Comparison of ENCODE assay signal across 8 cellular contexts in the genomic region with DNA sequence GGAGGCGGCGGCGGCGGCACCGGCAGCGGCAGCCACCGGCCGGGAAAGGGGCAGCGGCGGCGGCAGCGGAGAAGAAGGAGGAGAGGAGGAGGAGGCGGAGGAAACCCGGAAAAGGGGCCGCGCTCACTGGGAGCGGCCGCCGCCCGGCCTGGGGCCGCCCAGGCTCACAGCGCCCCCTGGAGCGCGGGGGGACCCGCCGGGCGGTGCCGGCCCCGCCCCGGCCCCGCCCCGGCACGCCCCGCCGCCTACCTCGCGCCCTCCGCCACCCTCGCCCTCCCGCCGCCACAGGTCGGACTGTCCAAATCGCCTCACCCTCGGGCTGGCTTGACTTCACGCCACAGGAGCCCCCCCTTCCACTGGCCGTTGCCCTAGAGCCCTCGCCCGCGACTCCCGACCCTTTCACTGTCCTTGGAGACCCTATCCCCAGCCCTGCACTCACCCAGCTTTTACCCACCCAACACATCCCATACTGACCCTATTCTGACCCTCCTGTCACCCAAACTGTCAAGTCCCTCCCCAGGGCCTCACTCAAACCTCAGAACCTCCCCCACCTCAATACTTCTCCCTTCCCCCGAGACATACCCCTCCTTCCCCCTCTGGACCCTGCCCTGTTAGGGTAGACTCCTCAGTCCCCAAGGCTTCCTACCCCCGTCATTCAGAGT. TPM values are rescaled to one million over a fixed set of nuclear protein-coding genes. Genes with fewer than 3 reads are reported as not detected.
DNase-seq lines count a peak whose midpoint lies in the region; ATAC-seq and TF ChIP-seq lines count a peak whose summit lies in the region.

A gene (minus strand): TSS at position 85 of the 662 bp plus-strand sequence. CDS start 370 bp downstream, outside the sequence.

- peak within 1 kb of the TSS; percentile 82 to 98 (median 92) for H3K4me3 Mint-ChIP-seq in IgD-negative memory B cell

- H3K4me1 Mint-ChIP-seq in IgD-negative memory B cell = peaks cover 16 to 35% (median 25%) of the 10 kb centered on the region in 3 donors

- H3K36me3 Mint-ChIP-seq in IgD-negative memory B cell = no peaks in the 10 kb centered on the region

- H3K36me3 ChIP-seq in SJSA1 (peaks cover 33% of the 10 kb centered on the region), neutrophil (no peaks in the 10 kb centered on the region)

- TF ChIP-seq CTCF in neutrophil (IDR thresholded peaks at IDR 0.05) = no peak
- no peak for TF ChIP-seq CTCF in subcutaneous adipose tissue (IDR thresholded peaks at IDR 0.05; ENCODE audit: low read depth)

- ATAC-seq in GM21528 (IDR thresholded peaks at IDR 0.05; ENCODE audit: low FRiP score, unreplicated experiment) = peak; percentile 70

- H3K27me3 ChIP-seq in SJSA1 (replicated peaks) (peaks cover 15% of the 10 kb centered on the region), neutrophil (peaks cover 48% of the 10 kb centered on the region)

- H3K4me3 ChIP-seq in SJSA1 (peak within 1 kb of the TSS; percentile 53), neutrophil (ENCODE audit: low read depth in 1 of 2, low read length in 1 of 2) (peak within 1 kb of the TSS; percentile 52 to 66)

- DNase-seq in DMS153 treated with DMSO at 0.1 percent for 48 hours (lab: John Stamatoyannopoulos, UW; ENCODE audit: unreplicated experiment) = peak; percentile 47
- DNase-seq in SJSA1 (ENCODE audit: low read depth in 1 of 2, low spot score in 2 of 2) = peak; percentile 32 to 77
- peak; percentile 23 to 70 (median 45) for DNase-seq in activated naive CD4-positive, alpha-beta T cell (lab: John Stamatoyannopoulos, UW)
- DNase-seq in foreskin melanocyte = peak; percentile 45

- peaks cover 3% of the 10 kb centered on the region for H3K27me3 Mint-ChIP-seq in IgD-negative memory B cell

- no peaks in the 10 kb centered on the region for H3K9me3 Mint-ChIP-seq in IgD-negative memory B cell

- H3K9me3 ChIP-seq in SJSA1 (replicated peaks) (no peaks in the 10 kb centered on the region), neutrophil (no peaks in the 10 kb centered on the region)

- H3K27ac ChIP-seq in SJSA1 (no peak within 1 kb of the TSS), neutrophil (no peak within 1 kb of the TSS)

- H3K4me1 ChIP-seq in SJSA1 (replicated peaks) (peaks cover 10% of the 10 kb centered on the region), neutrophil (ENCODE audit: control insufficient read depth in 1 of 2, insufficient read depth in 1 of 2, low read depth in 1 of 2, low read length in 1 of 2) (peaks cover 10 to 17% of the 10 kb centered on the region in 2 experiments)

- H3K27ac Mint-ChIP-seq in IgD-negative memory B cell = peak within 1 kb of the TSS in 2 of 3 donors; percentile 61 to 76

RNA-seq across cellular contexts. Expression of the gene that starts here (rescaled TPM):
- 10.1 TPM for polyA plus RNA-seq in IgD-negative memory B cell
- 13.5 and 21.7 TPM in 2 replicates for total RNA-seq in SJSA1 (2014; rRNA removed; shearing (Covaris generic))
- total RNA-seq in subcutaneous adipose tissue = 10 to 100 TPM; 49.3 to 62.2 (median 55.0) TPM
